10 cellular contexts compared by ENCODE assay signal in genomic region chr14:51844482-51844881, GRCh38. TPM values are rescaled to one million over a fixed set of nuclear protein-coding genes. Genes with fewer than 3 reads are reported as not detected.
A peak's percentile ranks its signal among the peaks of the same experiment; 100 is the strongest.
DNase-seq lines count a peak whose midpoint lies in the region; ATAC-seq and TF ChIP-seq lines count a peak whose summit lies in the region.
"Had no signal": no experiment of that assay in that cellular context is flagged by ENCODE, and none has a peak within 500 bp of the region (broad histone marks: within the 10 kb centered on the region; RNA-seq: fewer than 3 reads in every experiment).

No MANE protein-coding gene starts in this region.

- peaks cover 11 to 28% of the 10 kb centered on the region in 2 donors for H3K36me3 Mint-ChIP-seq in activated naive CD4-positive, alpha-beta T cell treated with anti-CD3 and anti-CD28 coated beads, Interleukin-2, amount 50 U/mL, for 72 hours

- TF ChIP-seq CTCF in GM12864 (IDR thresholded peaks at IDR 0.05; ENCODE audit: low read depth, low read length, missing control alignments) (no peak), breast epithelium (IDR thresholded peaks at IDR 0.05) (no peak)

- no peak overlapping the region for H3K4me3 ChIP-seq in GM12864 (ENCODE audit: low read depth, low read length)
- no peak overlapping the region for H3K4me3 ChIP-seq in breast epithelium
- H3K4me3 ChIP-seq: upper lobe of left lung had no signal

- no peak for TF ChIP-seq POLR2A in breast epithelium (IDR thresholded peaks at IDR 0.05)

- peaks cover 17 to 20% of the 10 kb centered on the region in 2 donors for H3K9me3 Mint-ChIP-seq in activated naive CD4-positive, alpha-beta T cell treated with anti-CD3 and anti-CD28 coated beads, Interleukin-2, amount 50 U/mL, for 72 hours

- DNase-seq in GM12864 (ENCODE audit: low read depth) (peak; percentile 60), NCI-H2081 treated with DMSO at 0.1 percent for 48 hours (lab: John Stamatoyannopoulos, UW) (no peak), breast epithelium (ENCODE audit: low spot score in 2 of 2) (no peak), SHP77 treated with DMSO at 0.1 percent for 48 hours (lab: John Stamatoyannopoulos, UW) (no peak)
- DNase-seq in activated naive CD4-positive, alpha-beta T cell treated with anti-CD3 and anti-CD28 coated beads, Interleukin-2, amount 50 U/mL, for 72 hours (ENCODE audit: low spot score in 2 of 2): no peak
- DNase-seq: stimulated activated CD4-positive, alpha-beta T cell treated with anti-CD3 and anti-CD28 coated beads, Interleukin-4, amount 100 ng/mL, for 24 hours; upper lobe of left lung had no signal

- ATAC-seq in GM21367 (IDR thresholded peaks at IDR 0.05; ENCODE audit: unreplicated experiment) (peak; percentile 28), HG03175 (IDR thresholded peaks at IDR 0.05; ENCODE audit: unreplicated experiment) (peak; percentile 33), HG03439 (IDR thresholded peaks at IDR 0.05; ENCODE audit: unreplicated experiment) (no peak)
- no peak for ATAC-seq in activated naive CD4-positive, alpha-beta T cell treated with anti-CD3 and anti-CD28 coated beads, Interleukin-2, amount 50 U/mL, for 72 hours

- no peaks in the 10 kb centered on the region for H3K4me1 ChIP-seq in breast epithelium

- intact Hi-C loops in breast epithelium (cut with DNase I; ENCODE audit: low total_unique reads): no loop called here

- no peaks in the 10 kb centered on the region for H3K9me3 ChIP-seq in breast epithelium
- H3K9me3 ChIP-seq: upper lobe of left lung had no signal

- peak overlapping the region; percentile 7 to 88 for H3K27ac Mint-ChIP-seq in activated naive CD4-positive, alpha-beta T cell treated with anti-CD3 and anti-CD28 coated beads, Interleukin-2, amount 50 U/mL, for 72 hours

- H3K27me3 ChIP-seq in breast epithelium: no peaks in the 10 kb centered on the region
- H3K27me3 ChIP-seq: upper lobe of left lung had no signal

- H3K27ac ChIP-seq in breast epithelium: no peak overlapping the region
- H3K27ac ChIP-seq: upper lobe of left lung had no signal

- H3K36me3 ChIP-seq in breast epithelium: no peaks in the 10 kb centered on the region
- H3K36me3 ChIP-seq: upper lobe of left lung had no signal

RNA-seq across cellular contexts. Expression of gene GNG2, which starts 15.9 kb away (rescaled TPM):
- total RNA-seq in activated naive CD4-positive, alpha-beta T cell treated with anti-CD3 and anti-CD28 coated beads, Interleukin-2, amount 50 U/mL, for 72 hours: 100 to 1,000 TPM in 1 of 2 donors, 10 to 100 TPM in 1; 79.8 to 121 TPM
- total RNA-seq in breast epithelium: 100 to 1,000 TPM in 1 of 3 donors, 10 to 100 TPM in 2; 12.1 to 106 (median 15.1) TPM

Comparison
In these comparisons a context has a peak if more than half of its experiments do, and no peak if none do; other contexts are left out.
1. ATAC-seq: peak in GM21367 (single experiment) and HG03175 (single experiment); none in activated naive CD4-positive, alpha-beta T cell treated with anti-CD3 and anti-CD28 coated beads, Interleukin-2, amount 50 U/mL, for 72 hours (0 of 2) and HG03439 (single experiment).